7 cellular contexts compared by ENCODE assay signal in the genomic region with DNA sequence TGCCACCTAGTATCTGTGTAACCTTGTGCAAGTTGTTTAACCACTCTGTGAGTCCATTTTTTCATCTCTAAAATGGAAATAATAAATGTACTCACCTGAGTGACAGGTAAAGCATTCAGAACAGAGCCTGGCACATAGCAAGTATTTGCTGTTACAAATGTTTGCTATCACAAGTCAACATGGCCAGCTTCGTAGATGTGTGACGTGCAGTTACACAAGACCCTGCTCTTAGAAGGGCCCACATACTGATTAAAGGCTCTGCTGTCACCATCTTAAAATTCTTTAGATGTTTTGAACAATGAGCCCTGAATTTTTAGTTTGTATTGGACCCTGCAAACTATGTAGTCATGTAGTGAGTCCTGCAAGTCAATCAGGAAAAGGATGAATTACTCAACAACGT. TPM values are rescaled to one million over a fixed set of nuclear protein-coding genes. Genes with fewer than 3 reads are reported as not detected.
"Had no signal": no experiment of that assay in that cellular context is flagged by ENCODE, and none has a peak within 500 bp of the region (broad histone marks: within the 10 kb centered on the region; RNA-seq: fewer than 3 reads in every experiment).

No MANE protein-coding gene starts in this region.

- H2AFZ ChIP-seq: GM23338 had no signal

- ATAC-seq: GM23338, HepG2 had no signal

- H3K27ac ChIP-seq: HL-60 had no signal

- DNase-seq: H9, HCEC 1CT, KG1 had no signal

- H3K4me3 ChIP-seq: GM23338 had no signal

- H3K4me2 ChIP-seq: GM23338 had no signal

RNA-seq across cellular contexts. Expression of a gene that starts 51.2 kb away (rescaled TPM):
- polyA plus RNA-seq: IgD-negative memory B cell had no signal
